ENCODE assay signal across 8 cellular contexts in genomic region chr11:62753736-62754603, GRCh38. TPM values are rescaled to one million over a fixed set of nuclear protein-coding genes. Genes with fewer than 3 reads are reported as not detected.
DNase-seq lines count a peak whose midpoint lies in the region; ATAC-seq and TF ChIP-seq lines count a peak whose summit lies in the region.

TSS of gene ZBTB3 (minus strand) at chr11:62754160. CDS start at chr11:62753664, 496 bp downstream.

- H3K27ac ChIP-seq in duodenal mucosa (ENCODE audit: low read depth, low read length), result peak within 1 kb of the TSS; percentile 95

- 0 to 1% methylated on average over 47 of the region's 47 CpGs for WGBS in lower leg skin, 2 donors

- intact Hi-C loops in CD14-positive monocyte (cut with micrococcal nuclease) (no loop called here), lower leg skin (cut with DNase I; ENCODE audit: low total_unique reads) (no loop called here)

- H3K36me3 ChIP-seq in duodenal mucosa (ENCODE audit: control insufficient read depth in 1 of 2, insufficient read depth in 2 of 2, low read length in 2 of 2), result peaks cover 0 to 8% of the 10 kb centered on the region in 2 donors

- H3K4me1 Mint-ChIP-seq in CD14-positive monocyte, result peaks cover 21% of the 10 kb centered on the region

- peak within 1 kb of the TSS; percentile 96 to 98 for H3K4me3 Mint-ChIP-seq in CD14-positive monocyte

- TF ChIP-seq CTCF in CD14-positive monocyte (IDR thresholded peaks at IDR 0.05) (no peak), lower leg skin (IDR thresholded peaks at IDR 0.05) (no peak)

- peaks cover 12% of the 10 kb centered on the region in 2 donors for H3K4me1 ChIP-seq in duodenal mucosa (ENCODE audit: control insufficient read depth in 1 of 2, insufficient read depth in 2 of 2, low read length in 2 of 2)

- H3K9ac ChIP-seq in duodenal mucosa (ENCODE audit: low read depth in 1 of 2, low read length in 2 of 2), result peak within 1 kb of the TSS; percentile 70 to 75

- no peaks in the 10 kb centered on the region for H3K9me3 Mint-ChIP-seq in CD14-positive monocyte

- ATAC-seq in GM19397 (IDR thresholded peaks at IDR 0.05; ENCODE audit: unreplicated experiment) (peak; percentile 93), HG03571 (IDR thresholded peaks at IDR 0.05; ENCODE audit: unreplicated experiment) (peak; percentile 91)

- no peaks in the 10 kb centered on the region for H3K9me3 ChIP-seq in duodenal mucosa (ENCODE audit: control insufficient read depth in 1 of 2, low read length in 2 of 2)

- H3K27me3 Mint-ChIP-seq in CD14-positive monocyte (ENCODE audit: low read depth in 3 of 3), result peaks cover 1 to 2% (median 1%) of the 10 kb centered on the region in 3 donors

- no peaks in the 10 kb centered on the region for H3K27me3 ChIP-seq in duodenal mucosa (ENCODE audit: control insufficient read depth in 1 of 2, insufficient read depth in 2 of 2, low read length in 2 of 2)

- peak within 1 kb of the TSS; percentile 94 to 100 (median 98) for H3K27ac Mint-ChIP-seq in CD14-positive monocyte

- peaks cover 11 to 36% of the 10 kb centered on the region in 2 donors for H3K36me3 Mint-ChIP-seq in CD14-positive monocyte

- H3K4me3 ChIP-seq in duodenal mucosa (ENCODE audit: low read depth in 1 of 2, low read length in 2 of 2), result peak within 1 kb of the TSS; percentile 90 to 92
- peak within 1 kb of the TSS; percentile 56 for H3K4me3 ChIP-seq in lower leg skin (ENCODE audit: low read depth, poor library complexity, severe bottlenecking)

- TF ChIP-seq POLR2A in lower leg skin (IDR thresholded peaks at IDR 0.05), result peak in 1 of 2 donors; percentile 62

- DNase-seq in CD14-positive monocyte (ENCODE audit: low spot score) (peak; percentile 98), NCI-H82 (lab: John Stamatoyannopoulos, UW) (peak; percentile 99), lower leg skin (ENCODE audit: low spot score in 2 of 2) (peak; percentile 99)
- peak; percentile 96 to 97 for DNase-seq in activated CD4-positive, alpha-beta T cell treated with anti-CD3 and anti-CD28 coated beads, Interleukin-2, amount 50 U/mL, for 48 hours
- peak; percentile 95 to 97 for DNase-seq in stimulated activated CD4-positive, alpha-beta T cell treated with anti-CD3 and anti-CD28 coated beads, Interleukin-4, amount 100 ng/mL, for 48 hours (ENCODE audit: low read depth in 2 of 2)

RNA-seq across cellular contexts. Expression of gene ZBTB3, which starts in this region (rescaled TPM):
- 1 to 10 TPM; 1.7 to 2.0 TPM for polyA plus RNA-seq in CD14-positive monocyte
- total RNA-seq in lower leg skin, result 10 to 100 TPM; 13.4 to 35.4 (median 19.0) TPM

Comparison
In these comparisons a context has a peak if more than half of its experiments do, and no peak if none do; other contexts are left out.
1. Peak in every context shown above with its lines: DNase-seq, ATAC-seq, H3K4me3 ChIP-seq and H3K27ac ChIP-seq.